33 cellular contexts compared by ENCODE assay signal in genomic region chrX:136523770-136524169, GRCh38. TPM values are rescaled to one million over a fixed set of nuclear protein-coding genes. Genes with fewer than 3 reads are reported as not detected.
"Had no signal": no experiment of that assay in that cellular context is flagged by ENCODE, and none has a peak within 500 bp of the region (broad histone marks: within the 10 kb centered on the region; RNA-seq: fewer than 3 reads in every experiment).

No MANE protein-coding gene starts in this region.

- H3K4me3 Mint-ChIP-seq: activated B cell treated with CpG ODN at 0.5 μM for 24 hours; activated CD8-positive, alpha-beta T cell treated with anti-CD3 and anti-CD28 coated beads for 36 hours; activated naive CD8-positive, alpha-beta T cell; activated T-cell treated with anti-CD3 and anti-CD28 coated beads, Interleukin-2, amount 50 U/mL, for 4 hours; activated T-helper 17 cell treated with anti-CD3 and anti-CD28 coated beads, Interleukin-2, amount 50 U/mL, for 72 hours; T-cell had no signal

- H3K27me3 Mint-ChIP-seq: activated CD8-positive, alpha-beta T cell treated with anti-CD3 and anti-CD28 coated beads for 36 hours; activated naive CD8-positive, alpha-beta T cell; activated T-helper 17 cell treated with anti-CD3 and anti-CD28 coated beads, Interleukin-2, amount 50 U/mL, for 72 hours had no signal

- H3K27ac ChIP-seq: body of pancreas, colonic mucosa, epithelial cell of prostate, esophagus squamous epithelium, gastroesophageal sphincter, heart right ventricle, WERI-Rb-1 had no signal

- H3K36me3 Mint-ChIP-seq: activated naive CD8-positive, alpha-beta T cell; T-cell had no signal

- H3K4me3 ChIP-seq: body of pancreas, colonic mucosa, esophagus squamous epithelium, gastroesophageal sphincter, heart right ventricle had no signal

- H3K9me3 ChIP-seq: body of pancreas, colonic mucosa, esophagus squamous epithelium, gastroesophageal sphincter, heart right ventricle had no signal

- H3K4me1 ChIP-seq: body of pancreas, colonic mucosa had no signal

- H3K27ac Mint-ChIP-seq: activated B cell treated with CpG ODN at 0.5 μM for 24 hours; activated CD8-positive, alpha-beta T cell treated with anti-CD3 and anti-CD28 coated beads for 36 hours; activated naive CD8-positive, alpha-beta T cell; activated T-helper 17 cell treated with anti-CD3 and anti-CD28 coated beads, Interleukin-2, amount 50 U/mL, for 72 hours; T-cell had no signal

- H3K27me3 ChIP-seq: body of pancreas, colonic mucosa, esophagus squamous epithelium, gastroesophageal sphincter had no signal

- H3K36me3 ChIP-seq: colonic mucosa, esophagus squamous epithelium, gastroesophageal sphincter, heart right ventricle, WERI-Rb-1 had no signal

- ATAC-seq: activated CD4-positive, CD25-positive, alpha-beta regulatory T cell treated with anti-CD3 and anti-CD28 coated beads, Interleukin-2, amount 50 U/mL, for 24 hours; activated CD8-positive, alpha-beta T cell treated with anti-CD3 and anti-CD28 coated beads for 36 hours; activated T-cell treated with anti-CD3 and anti-CD28 coated beads, Interleukin-2, amount 50 U/mL, for 4 hours; activated T-helper 17 cell treated with anti-CD3 and anti-CD28 coated beads, Interleukin-2, amount 50 U/mL, for 72 hours; body of pancreas; gastroesophageal sphincter; heart right ventricle; T-cell had no signal

- DNase-seq: activated B cell treated with CpG ODN at 0.5 μM for 24 hours; activated CD4-positive, alpha-beta T cell treated with anti-CD3 and anti-CD28 coated beads for 48 hours; activated CD4-positive, alpha-beta T cell treated with anti-CD3 and anti-CD28 coated beads, Interleukin-2, amount 50 U/mL, for 1 hour; activated CD4-positive, alpha-beta T cell treated with anti-CD3 and anti-CD28 coated beads, Interleukin-2, amount 50 U/mL, for 48 hours; activated CD8-positive, alpha-beta memory T cell treated with anti-CD3 and anti-CD28 coated beads for 24 hours; activated CD8-positive, alpha-beta T cell treated with anti-CD3 and anti-CD28 coated beads for 36 hours; activated effector memory CD4-positive, alpha-beta T cell treated with Interleukin-2 at 50 U/mL for 16 hours; activated gamma-delta T cell treated with Interleukin-2 at 50 U/mL for 16 hours; activated naive CD4-positive, alpha-beta T cell treated with anti-CD3 and anti-CD28 coated beads, Interleukin-2, amount 50 U/mL, for 16 hours; activated naive CD4-positive, alpha-beta T cell treated with Interleukin-2 at 50 U/mL for 16 hours; activated T-cell treated with anti-CD3 and anti-CD28 coated beads, Interleukin-2, amount 50 U/mL, for 4 hours; body of pancreas; caudate nucleus; cerebellar nuclear complex; colonic mucosa; effector CD8-positive, alpha-beta T cell; esophagus squamous epithelium; foreskin melanocyte; heart right ventricle; SW 1271; T-cell; T-helper 2 cell; WERI-Rb-1 had no signal

- H3K9me3 Mint-ChIP-seq: activated B cell treated with CpG ODN at 0.5 μM for 24 hours; activated CD8-positive, alpha-beta T cell treated with anti-CD3 and anti-CD28 coated beads for 36 hours; activated T-cell treated with anti-CD3 and anti-CD28 coated beads, Interleukin-2, amount 50 U/mL, for 4 hours; activated T-helper 17 cell treated with anti-CD3 and anti-CD28 coated beads, Interleukin-2, amount 50 U/mL, for 72 hours; T-cell had no signal

RNA-seq across cellular contexts. Expression of gene VGLL1, which starts 8.2 kb away (rescaled TPM):
- total RNA-seq: activated B cell treated with CpG ODN at 0.5 μM for 24 hours; activated CD8-positive, alpha-beta T cell treated with anti-CD3 and anti-CD28 coated beads for 36 hours; activated T-cell treated with anti-CD3 and anti-CD28 coated beads, Interleukin-2, amount 50 U/mL, for 4 hours; activated T-helper 17 cell treated with anti-CD3 and anti-CD28 coated beads, Interleukin-2, amount 50 U/mL, for 72 hours; colonic mucosa; dermis microvascular lymphatic vessel endothelial cell; endothelial cell of umbilical vein; fibroblast of lung; fibroblast of villous mesenchyme; glomerular endothelial cell; heart right ventricle; T-cell had no signal

RNA-seq across cellular contexts. Expression of gene BRS3, which starts 36.0 kb away (rescaled TPM):
- total RNA-seq: activated B cell treated with CpG ODN at 0.5 μM for 24 hours; activated CD8-positive, alpha-beta T cell treated with anti-CD3 and anti-CD28 coated beads for 36 hours; activated T-cell treated with anti-CD3 and anti-CD28 coated beads, Interleukin-2, amount 50 U/mL, for 4 hours; activated T-helper 17 cell treated with anti-CD3 and anti-CD28 coated beads, Interleukin-2, amount 50 U/mL, for 72 hours; body of pancreas; colonic mucosa; dermis microvascular lymphatic vessel endothelial cell; endothelial cell of umbilical vein; esophagus squamous epithelium; fibroblast of lung; fibroblast of villous mesenchyme; gastroesophageal sphincter; glomerular endothelial cell; heart right ventricle; T-cell had no signal
